ENCODE assay signal across 8 cellular contexts in genomic region chr19:28737021-28737525, GRCh38.
DNase-seq lines count a peak whose midpoint lies in the region; ATAC-seq and TF ChIP-seq lines count a peak whose summit lies in the region.

No MANE protein-coding gene starts in this region.

- ATAC-seq in GM18868 (IDR thresholded peaks at IDR 0.05; ENCODE audit: unreplicated experiment), result peak; percentile 85
- no peak for ATAC-seq in lung (ENCODE audit: insufficient read depth, low FRiP score)
- ATAC-seq in GM18511 (IDR thresholded peaks at IDR 0.05; ENCODE audit: unreplicated experiment), result no peak
- ATAC-seq in HG03342 (IDR thresholded peaks at IDR 0.05; ENCODE audit: unreplicated experiment), result no peak

- H3K4me1 ChIP-seq in lung (ENCODE audit: control insufficient read depth in 2 of 2, insufficient read depth in 2 of 2, low read length in 2 of 2), result peaks cover 0 to 5% of the 10 kb centered on the region in 2 donors

- H3K4me3 ChIP-seq in coronary artery (peak overlapping the region; percentile 47), lung (no peak overlapping the region)

- H3K36me3 ChIP-seq in lung (ENCODE audit: control insufficient read depth in 2 of 2, insufficient read depth in 2 of 2, low read length in 2 of 2), result no peaks in the 10 kb centered on the region

- WGBS in lung, 2 donors, result 14 to 17% methylated on average over 3 of the region's 3 CpGs

- peak; percentile 20 for TF ChIP-seq CTCF in coronary artery (IDR thresholded peaks at IDR 0.05)
- peak; percentile 6 for TF ChIP-seq CTCF in lung (IDR thresholded peaks at IDR 0.05; ENCODE audit: control extremely low read depth, extremely low read depth)

- DNase-seq in AG20443 (ENCODE audit: low spot score) (peak; percentile 70), NCI-H774 (lab: John Stamatoyannopoulos, UW) (peak; percentile 42), coronary artery (ENCODE audit: low spot score) (no peak), lung (ENCODE audit: low spot score) (no peak), T-helper 9 cell (no peak)

- no peak overlapping the region for H3K27ac ChIP-seq in coronary artery
- no peak overlapping the region for H3K27ac ChIP-seq in lung (ENCODE audit: low read depth in 1 of 2, low read length in 1 of 2)

- H3K27me3 ChIP-seq in lung (ENCODE audit: control insufficient read depth, insufficient read depth), result no peaks in the 10 kb centered on the region

- no peaks in the 10 kb centered on the region for H3K9me3 ChIP-seq in lung (ENCODE audit: control insufficient read depth in 2 of 2, insufficient read depth in 1 of 2, low read length in 1 of 2)

Comparison
In these comparisons a context has a peak if more than half of its experiments do, and no peak if none do; other contexts are left out.
1. DNase-seq: peak in AG20443 (single experiment) and NCI-H774 (single experiment); none in coronary artery (single experiment), lung (single experiment) and T-helper 9 cell (single experiment).